Comparison of ENCODE assay signal across 12 cellular contexts in the genomic region with DNA sequence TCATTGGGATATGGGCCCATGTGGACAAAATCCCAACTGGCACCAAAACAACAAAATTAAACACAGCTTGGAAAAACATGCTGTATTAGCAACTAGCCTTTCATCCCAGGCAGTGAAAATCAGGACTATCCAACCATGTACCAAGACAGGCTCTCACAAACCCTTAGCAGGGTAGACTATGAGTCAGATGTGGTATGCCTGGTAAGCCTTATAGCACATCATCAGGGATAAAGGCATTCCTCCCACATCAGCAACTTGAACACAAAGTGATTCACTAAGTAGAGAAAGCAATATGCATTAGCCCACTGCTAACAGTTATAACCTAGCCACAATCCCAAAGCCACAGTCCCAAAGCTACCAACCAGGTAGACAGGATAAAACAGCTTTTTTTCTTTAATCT. TPM values are rescaled to one million over a fixed set of nuclear protein-coding genes. Genes with fewer than 3 reads are reported as not detected.
DNase-seq lines count a peak whose midpoint lies in the region; ATAC-seq and TF ChIP-seq lines count a peak whose summit lies in the region.
"Had no signal": no experiment of that assay in that cellular context is flagged by ENCODE, and none has a peak within 500 bp of the region (broad histone marks: within the 10 kb centered on the region; RNA-seq: fewer than 3 reads in every experiment).

No MANE protein-coding gene starts in this region.

- no peaks in the 10 kb centered on the region for H3K27me3 Mint-ChIP-seq in Caco-2 (ENCODE audit: insufficient read depth, unreplicated experiment)

- in situ Hi-C loops in brain microvascular endothelial cell (cut with HindIII; ENCODE audit: low pct_ligation_motif_present, low sequenced_read_pairs) = no loop called here

- H3K4me3 ChIP-seq in Loucy (ENCODE audit: low read length, poor library complexity, severe bottlenecking) (no peak overlapping the region), brain microvascular endothelial cell (ENCODE audit: low read depth, low read length) (no peak overlapping the region), Caco-2 (ENCODE audit: low read depth, low read length) (no peak overlapping the region)
- H3K4me3 ChIP-seq: ascending aorta, tibial nerve had no signal

- no TSS peak for BruUV-seq in Caco-2 (replicated peaks; lab: Mats Ljungman, UMichigan)

- no peak for ATAC-seq in HG03565 (IDR thresholded peaks at IDR 0.05; ENCODE audit: unreplicated experiment)
- ATAC-seq in HG03280 (IDR thresholded peaks at IDR 0.05; ENCODE audit: unreplicated experiment) = no peak

- H3F3A ChIP-seq in Loucy (ENCODE audit: low read depth) = no peaks in the 10 kb centered on the region

- peak overlapping the region; percentile 22 for H3K4me2 ChIP-seq in Loucy (ENCODE audit: low read depth, low read length, poor library complexity, severe bottlenecking)

- H3K4me3 Mint-ChIP-seq in Caco-2 (ENCODE audit: unreplicated experiment) = no peak overlapping the region
- H3K4me3 Mint-ChIP-seq: neural crest cell had no signal

- no peaks in the 10 kb centered on the region for H3K9me2 ChIP-seq in Loucy (replicated peaks; ENCODE audit: low read depth, low read length)

- TF ChIP-seq CTCF in Loucy (conservative IDR thresholded peaks at IDR 0.05; ENCODE audit: low read length) (no peak), brain microvascular endothelial cell (IDR thresholded peaks at IDR 0.05; ENCODE audit: low read depth, low read length, missing control alignments) (no peak), Caco-2 (IDR thresholded peaks at IDR 0.05; ENCODE audit: insufficient read depth in 1 of 2, low read depth in 1 of 2, low read length in 1 of 2, severe bottlenecking in 1 of 2, unreplicated experiment in 1 of 2) (no peak)

- H3K27ac ChIP-seq in brain microvascular endothelial cell = peak overlapping the region; percentile 40
- H3K27ac ChIP-seq: ascending aorta had no signal

- H3K4me1 ChIP-seq in Loucy (ENCODE audit: insufficient read depth, low read length, poor library complexity, severe bottlenecking) = peaks cover 64% of the 10 kb centered on the region
- no peaks in the 10 kb centered on the region for H3K4me1 ChIP-seq in Caco-2
- H3K4me1 ChIP-seq: ascending aorta had no signal

- DNase-seq in GM03348 (ENCODE audit: low spot score) (peak; percentile 69), brain microvascular endothelial cell (peak; percentile 94), myocyte (ENCODE audit: low read depth) (peak; percentile 50), Caco-2 (no peak)
- DNase-seq in activated CD8-positive, alpha-beta memory T cell treated with anti-CD3 and anti-CD28 coated beads, Interleukin-2, amount 50 U/mL, for 4 hours = no peak
- DNase-seq: GDM1 had no signal

- CTCF ChIA-PET in Caco-2 (lab: Charles Lee) = interaction anchor here (1.4 kb wide), 1 partner anchor 8 kb away, joined by 3 read pairs; a partner anchor contains a TSS

- H4K20me1 ChIP-seq in Loucy (ENCODE audit: insufficient read depth, low read length, poor library complexity, severe bottlenecking) = peaks cover 15% of the 10 kb centered on the region

- no peak overlapping the region for H3K27ac Mint-ChIP-seq in Caco-2 (ENCODE audit: unreplicated experiment)

- POLR2A ChIA-PET in Caco-2 (lab: Charles Lee) = no interaction called here

- H3K36me3 Mint-ChIP-seq in Caco-2 (ENCODE audit: insufficient read depth, unreplicated experiment) = no peaks in the 10 kb centered on the region

- H3K9me3 Mint-ChIP-seq in Caco-2 (ENCODE audit: unreplicated experiment) = no peaks in the 10 kb centered on the region
- H3K9me3 Mint-ChIP-seq: neural crest cell had no signal

- H2AFZ ChIP-seq in Loucy (ENCODE audit: low read length) = no peak overlapping the region

- H3K36me3 ChIP-seq in Loucy (ENCODE audit: insufficient read depth, low read length) = no peaks in the 10 kb centered on the region
- H3K36me3 ChIP-seq in brain microvascular endothelial cell (replicated peaks) = no peaks in the 10 kb centered on the region
- no peaks in the 10 kb centered on the region; the same call in 1 of the 2 replicates for H3K36me3 ChIP-seq in Caco-2 (ENCODE audit: control insufficient read depth, insufficient read depth, low read length)
- H3K36me3 ChIP-seq: ascending aorta, tibial nerve had no signal

- intact Hi-C loops in Caco-2 (cut with micrococcal nuclease; ENCODE audit: unreplicated experiment) = no loop called here

- H3K79me2 ChIP-seq in Loucy (ENCODE audit: insufficient read depth, low read length) = peaks cover 77% of the 10 kb centered on the region

- no peak overlapping the region for H3K9ac ChIP-seq in Loucy (ENCODE audit: low read depth, low read length, poor library complexity, severe bottlenecking)

- no peaks in the 10 kb centered on the region for H3K27me3 ChIP-seq in Loucy (ENCODE audit: insufficient read depth, low read length, poor library complexity, severe bottlenecking)
- H3K27me3 ChIP-seq in brain microvascular endothelial cell (replicated peaks) = no peaks in the 10 kb centered on the region
- H3K27me3 ChIP-seq in Caco-2 (replicated peaks; ENCODE audit: control insufficient read depth, insufficient read depth, low read length) = no peaks in the 10 kb centered on the region
- H3K27me3 ChIP-seq: ascending aorta, tibial nerve had no signal

- no peaks in the 10 kb centered on the region for H3K9me3 ChIP-seq in Loucy (ENCODE audit: insufficient read depth, low read depth, low read length)
- no peaks in the 10 kb centered on the region for H3K9me3 ChIP-seq in Caco-2
- H3K9me3 ChIP-seq: ascending aorta, tibial nerve had no signal

- H3K4me1 Mint-ChIP-seq in Caco-2 (ENCODE audit: low read depth, unreplicated experiment) = no peaks in the 10 kb centered on the region

RNA-seq across cellular contexts. Expression of a gene that starts 8.0 kb away (rescaled TPM):
- total RNA-seq in myocyte (1.2 and 1.6 TPM in 2 replicates), Caco-2 (2022) (14.2 and 16.5 TPM in 2 replicates)
- 1.0 TPM for polyA plus RNA-seq in myocyte (2012)

Comparison
In these comparisons a context has a peak if more than half of its experiments do, and no peak if none do; other contexts are left out.
1. DNase-seq: peak in GM03348 (single experiment), brain microvascular endothelial cell (single experiment) and myocyte (single experiment); none in activated CD8-positive, alpha-beta memory T cell treated with anti-CD3 and anti-CD28 coated beads, Interleukin-2, amount 50 U/mL, for 4 hours (single experiment) and Caco-2 (0 of 2).